ENCODE assay signal across 9 cellular contexts in genomic region chr4:4519296-4519898, GRCh38. TPM values are rescaled to one million over a fixed set of nuclear protein-coding genes. Genes with fewer than 3 reads are reported as not detected.
DNase-seq lines count a peak whose midpoint lies in the region; ATAC-seq and TF ChIP-seq lines count a peak whose summit lies in the region.
"Had no signal": no experiment of that assay in that cellular context is flagged by ENCODE, and none has a peak within 500 bp of the region (broad histone marks: within the 10 kb centered on the region; RNA-seq: fewer than 3 reads in every experiment).

No MANE protein-coding gene starts in this region.

- WGBS in mesendoderm (ENCODE audit: extremely low coverage, insufficient coverage, low lambda C conversion rate): no CpG with 5 or more reads among the region's 4 CpGs

- DNase-seq in COR-L47 (lab: John Stamatoyannopoulos, UW): peak; percentile 5
- DNase-seq in HT-29 (ENCODE audit: low spot score): peak; percentile 49
- peak; percentile 29 for DNase-seq in mesendoderm
- DNase-seq in medulla oblongata (ENCODE audit: extremely low spot score): no peak
- no peak for DNase-seq in activated CD4-positive, CD25-positive, alpha-beta regulatory T cell treated with anti-CD3 and anti-CD28 coated beads, Interleukin-2, amount 50 U/mL, for 72 hours
- no peak for DNase-seq in T-helper 9 cell

- no peaks in the 10 kb centered on the region for H3K79me1 ChIP-seq in mesendoderm (ENCODE audit: low read length)

- H3K9me3 Mint-ChIP-seq in brain: no peaks in the 10 kb centered on the region
- H3K9me3 Mint-ChIP-seq in activated T-helper 17 cell treated with anti-CD3 and anti-CD28 coated beads, Interleukin-2, amount 50 U/mL, for 72 hours: no peaks in the 10 kb centered on the region
- H3K9me3 Mint-ChIP-seq: T-helper 1 cell treated with Interleukin-12 subunit alpha and Interleukin-12 subunit beta and Interleukin-4 antibody, amounts not matched to agents 30 μg/mL and 1 μg/mL, for 36 hours had no signal

- H3K27ac Mint-ChIP-seq in brain: no peak overlapping the region
- no peak overlapping the region for H3K27ac Mint-ChIP-seq in activated T-helper 17 cell treated with anti-CD3 and anti-CD28 coated beads, Interleukin-2, amount 50 U/mL, for 72 hours
- H3K27ac Mint-ChIP-seq: T-helper 1 cell treated with Interleukin-12 subunit alpha and Interleukin-12 subunit beta and Interleukin-4 antibody, amounts not matched to agents 30 μg/mL and 1 μg/mL, for 36 hours had no signal

- H3K18ac ChIP-seq in mesendoderm (ENCODE audit: low read length): no peak overlapping the region

- no peak overlapping the region for H3K4me3 ChIP-seq in mesendoderm (ENCODE audit: low read length)

- no peaks in the 10 kb centered on the region for H3K79me2 ChIP-seq in mesendoderm (ENCODE audit: control insufficient read depth, insufficient read depth, low read length)

- no peak overlapping the region for H4K5ac ChIP-seq in mesendoderm (ENCODE audit: low read length)

- no peak overlapping the region for H3K56ac ChIP-seq in mesendoderm (ENCODE audit: low read length)

- H2BK5ac ChIP-seq in mesendoderm (ENCODE audit: low read length): no peak overlapping the region

- H3K4ac ChIP-seq in mesendoderm (ENCODE audit: low read depth, low read length): no peak overlapping the region

- H3K36me3 ChIP-seq in mesendoderm (ENCODE audit: control insufficient read depth, insufficient read depth, low read length): no peaks in the 10 kb centered on the region

- ATAC-seq in activated T-helper 17 cell treated with anti-CD3 and anti-CD28 coated beads, Interleukin-2, amount 50 U/mL, for 72 hours (replicated peaks): no peak

- no peaks in the 10 kb centered on the region for H3K27me3 ChIP-seq in mesendoderm (ENCODE audit: insufficient read depth, low read length, poor library complexity)

- H3K36me3 Mint-ChIP-seq in brain: no peaks in the 10 kb centered on the region
- no peaks in the 10 kb centered on the region for H3K36me3 Mint-ChIP-seq in activated T-helper 17 cell treated with anti-CD3 and anti-CD28 coated beads, Interleukin-2, amount 50 U/mL, for 72 hours (ENCODE audit: low read depth)

- peaks cover 47% of the 10 kb centered on the region for H3K4me1 Mint-ChIP-seq in brain
- peaks cover 19% of the 10 kb centered on the region for H3K4me1 Mint-ChIP-seq in activated T-helper 17 cell treated with anti-CD3 and anti-CD28 coated beads, Interleukin-2, amount 50 U/mL, for 72 hours

- peak; percentile 32 to 74 for TF ChIP-seq CTCF in brain (conservative IDR thresholded peaks at IDR 0.05)

- no peak overlapping the region for H2BK15ac ChIP-seq in mesendoderm (replicated peaks; ENCODE audit: low read depth)

- H2AK5ac ChIP-seq in mesendoderm (ENCODE audit: low read length): no peak overlapping the region

- H2BK120ac ChIP-seq in mesendoderm (ENCODE audit: low read depth, low read length): no peak overlapping the region

- H3K4me3 Mint-ChIP-seq in brain: no peak overlapping the region
- H3K4me3 Mint-ChIP-seq in activated T-helper 17 cell treated with anti-CD3 and anti-CD28 coated beads, Interleukin-2, amount 50 U/mL, for 72 hours: no peak overlapping the region
- H3K4me3 Mint-ChIP-seq: T-helper 1 cell treated with Interleukin-12 subunit alpha and Interleukin-12 subunit beta and Interleukin-4 antibody, amounts not matched to agents 30 μg/mL and 1 μg/mL, for 36 hours had no signal

- H3K9ac ChIP-seq in mesendoderm (ENCODE audit: low read length): no peak overlapping the region

- H4K8ac ChIP-seq in mesendoderm (ENCODE audit: low read depth, low read length): no peak overlapping the region

- no peak overlapping the region for H3K23ac ChIP-seq in mesendoderm (ENCODE audit: low read length)

- no peaks in the 10 kb centered on the region for H3K4me1 ChIP-seq in mesendoderm (ENCODE audit: control insufficient read depth, low read depth, low read length)

- no peak overlapping the region for H3K27ac ChIP-seq in mesendoderm (ENCODE audit: low read depth, low read length)

- no peaks in the 10 kb centered on the region for H3K27me3 Mint-ChIP-seq in brain
- no peaks in the 10 kb centered on the region for H3K27me3 Mint-ChIP-seq in activated T-helper 17 cell treated with anti-CD3 and anti-CD28 coated beads, Interleukin-2, amount 50 U/mL, for 72 hours

- no peak overlapping the region for H3K4me2 ChIP-seq in mesendoderm (ENCODE audit: low read length)

RNA-seq across cellular contexts. Expression of gene STX18, which starts 22.5 kb away (rescaled TPM):
- 26.0 and 26.4 TPM in 2 replicates for total RNA-seq in HT-29 (2014; rRNA removed; shearing (Covaris generic))
- polyA plus RNA-seq in brain (ENCODE audit: insufficient read depth, low read depth, low replicate concordance): 45.1 TPM
- polyA plus RNA-seq in mesendoderm (2013, experiment 1 of 2): 19.9 TPM
- 20.1 TPM for polyA plus RNA-seq in mesendoderm (2013, experiment 2 of 2)
- total RNA-seq in activated T-helper 17 cell treated with anti-CD3 and anti-CD28 coated beads, Interleukin-2, amount 50 U/mL, for 72 hours: 10 to 100 TPM; 19.1 to 26.9 TPM

Comparison
In these comparisons a context has a peak if more than half of its experiments do, and no peak if none do; other contexts are left out.
1. DNase-seq: peak in COR-L47 (single experiment), HT-29 (single experiment) and mesendoderm (single experiment); none in medulla oblongata (single experiment), activated CD4-positive, CD25-positive, alpha-beta regulatory T cell treated with anti-CD3 and anti-CD28 coated beads, Interleukin-2, amount 50 U/mL, for 72 hours (single experiment) and T-helper 9 cell (single experiment).